Comparison of ENCODE assay signal across 1 cellular context in the genomic region with DNA sequence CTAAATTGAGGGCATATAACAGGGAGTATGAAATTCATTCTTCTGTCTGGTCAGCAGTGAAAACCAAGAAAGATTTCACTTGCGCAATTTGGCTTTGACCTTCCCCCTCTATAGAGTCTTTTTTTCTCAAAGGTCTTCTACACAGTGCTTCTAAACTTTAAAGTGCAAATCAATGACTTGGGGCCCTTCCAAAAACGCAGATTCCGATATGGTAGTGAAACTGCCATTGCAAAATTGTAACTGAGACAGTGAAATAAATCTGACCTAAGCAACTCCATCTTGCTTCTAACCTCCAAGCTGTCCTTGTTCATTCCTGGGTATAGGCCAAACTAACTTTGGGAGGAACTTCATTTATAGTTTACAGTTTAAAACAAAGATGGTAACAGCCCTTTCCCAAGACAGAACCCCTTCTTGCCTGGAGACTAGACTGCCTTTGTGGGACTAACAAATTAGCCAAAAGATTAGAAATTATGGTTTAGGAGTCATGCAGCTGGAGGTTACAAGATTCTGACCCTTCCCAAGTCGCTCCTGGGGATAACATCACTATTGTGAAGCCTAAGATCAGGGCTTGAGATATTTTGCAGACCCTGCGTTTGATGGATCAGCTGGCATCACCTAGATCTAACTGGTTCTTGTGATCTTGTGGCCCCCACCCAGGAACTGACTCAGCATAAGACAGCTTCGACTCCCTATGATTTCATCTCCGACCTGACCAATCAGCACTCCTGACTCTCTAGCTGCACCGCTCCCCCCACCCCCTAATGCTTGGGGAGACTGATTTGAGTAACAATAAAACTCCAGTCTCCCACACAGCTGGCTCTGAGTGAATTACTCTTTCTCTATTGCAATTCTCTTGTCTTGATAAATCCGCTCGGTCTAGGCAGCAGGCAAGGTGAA.
TF ChIP-seq lines count a peak whose summit lies in the region.

No MANE protein-coding gene starts in this region.

TF ChIP-seq in WTC11, 78 proteins besides CTCF, POLR2A, EP300 and RAD21 (continued from another document):
- TF ChIP-seq, protein P1, sequence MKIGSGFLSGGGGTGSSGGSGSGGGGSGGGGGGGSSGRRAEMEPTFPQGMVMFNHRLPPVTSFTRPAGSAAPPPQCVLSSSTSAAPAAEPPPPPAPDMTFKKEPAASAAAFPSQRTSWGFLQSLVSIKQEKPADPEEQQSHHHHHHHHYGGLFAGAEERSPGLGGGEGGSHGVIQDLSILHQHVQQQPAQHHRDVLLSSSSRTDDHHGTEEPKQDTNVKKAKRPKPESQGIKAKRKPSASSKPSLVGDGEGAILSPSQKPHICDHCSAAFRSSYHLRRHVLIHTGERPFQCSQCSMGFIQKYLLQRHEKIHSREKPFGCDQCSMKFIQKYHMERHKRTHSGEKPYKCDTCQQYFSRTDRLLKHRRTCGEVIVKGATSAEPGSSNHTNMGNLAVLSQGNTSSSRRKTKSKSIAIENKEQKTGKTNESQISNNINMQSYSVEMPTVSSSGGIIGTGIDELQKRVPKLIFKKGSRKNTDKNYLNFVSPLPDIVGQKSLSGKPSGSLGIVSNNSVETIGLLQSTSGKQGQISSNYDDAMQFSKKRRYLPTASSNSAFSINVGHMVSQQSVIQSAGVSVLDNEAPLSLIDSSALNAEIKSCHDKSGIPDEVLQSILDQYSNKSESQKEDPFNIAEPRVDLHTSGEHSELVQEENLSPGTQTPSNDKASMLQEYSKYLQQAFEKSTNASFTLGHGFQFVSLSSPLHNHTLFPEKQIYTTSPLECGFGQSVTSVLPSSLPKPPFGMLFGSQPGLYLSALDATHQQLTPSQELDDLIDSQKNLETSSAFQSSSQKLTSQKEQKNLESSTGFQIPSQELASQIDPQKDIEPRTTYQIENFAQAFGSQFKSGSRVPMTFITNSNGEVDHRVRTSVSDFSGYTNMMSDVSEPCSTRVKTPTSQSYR (CRISPR knock-in tag; IDR thresholded peaks at IDR 0.05), result no peak
- 0 out of 2 replicates have a peak, but pooled peaks have one; percentile 23 for TF ChIP-seq ZNF423 (CRISPR knock-in tag; IDR thresholded peaks at IDR 0.05)
- TF ChIP-seq, protein P2, sequence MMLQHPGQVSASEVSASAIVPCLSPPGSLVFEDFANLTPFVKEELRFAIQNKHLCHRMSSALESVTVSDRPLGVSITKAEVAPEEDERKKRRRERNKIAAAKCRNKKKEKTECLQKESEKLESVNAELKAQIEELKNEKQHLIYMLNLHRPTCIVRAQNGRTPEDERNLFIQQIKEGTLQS (CRISPR knock-in tag; conservative IDR thresholded peaks at IDR 0.05), result no peak
TF ChIP-seq in WTC11: peak in this region for 4.
